ENCODE assay signal across 15 cellular contexts in genomic region chr9:88234114-88234513, GRCh38.
DNase-seq lines count a peak whose midpoint lies in the region; TF ChIP-seq lines count a peak whose summit lies in the region.
"Had no signal": no experiment of that assay in that cellular context is flagged by ENCODE, and none has a peak within 500 bp of the region (broad histone marks: within the 10 kb centered on the region; RNA-seq: fewer than 3 reads in every experiment).

No MANE protein-coding gene starts in this region.

- H3K9me3 Mint-ChIP-seq in MCF 10A (ENCODE audit: unreplicated experiment) (peaks cover 13% of the 10 kb centered on the region), neural progenitor cell (peaks cover 11% of the 10 kb centered on the region)

- H3K79me2 ChIP-seq in neural progenitor cell (ENCODE audit: low read depth), result no peaks in the 10 kb centered on the region

- DNase-seq in MCF 10A (ENCODE audit: unreplicated experiment) (no peak), breast epithelium (ENCODE audit: low spot score in 2 of 2) (no peak), fibroblast of villous mesenchyme (ENCODE audit: low read depth) (peak; percentile 42), neural progenitor cell (ENCODE audit: low spot score) (no peak), occipital lobe (lab: John Stamatoyannopoulos, UW) (no peak)
- no peak for DNase-seq in NK-92 treated with Interleukin-12 subunit alpha and Interleukin-12 subunit beta, amount 100 ng/mL, for 24 hours (lab: John Stamatoyannopoulos, UW)
- DNase-seq in activated CD4-positive, alpha-beta T cell treated with anti-CD3 and anti-CD28 coated beads, Interleukin-2, amount 50 U/mL, for 4 hours, result no peak
- DNase-seq: 8988T; CD4-positive, alpha-beta memory T cell; DMS79; GM23248; H7 had no signal

- TF ChIP-seq CTCF in MCF 10A (IDR thresholded peaks at IDR 0.05; ENCODE audit: unreplicated experiment) (no peak), breast epithelium (IDR thresholded peaks at IDR 0.05) (no peak), fibroblast of villous mesenchyme (IDR thresholded peaks at IDR 0.05; ENCODE audit: insufficient read depth, low read depth, low read length) (no peak), neural progenitor cell (IDR thresholded peaks at IDR 0.05) (no peak)

- no peaks in the 10 kb centered on the region for H4K20me1 ChIP-seq in neural progenitor cell (ENCODE audit: low read depth)

- H3K36me3 Mint-ChIP-seq in MCF 10A (ENCODE audit: insufficient read depth, unreplicated experiment), result peaks cover 6% of the 10 kb centered on the region
- H3K36me3 Mint-ChIP-seq in neural progenitor cell, result no peaks in the 10 kb centered on the region

- H3K4me3 Mint-ChIP-seq in MCF 10A (ENCODE audit: unreplicated experiment) (no peak overlapping the region), neural progenitor cell (no peak overlapping the region)
- H3K4me3 Mint-ChIP-seq: CD4-positive, alpha-beta memory T cell had no signal

- H3K4me3 ChIP-seq in breast epithelium (no peak overlapping the region), fibroblast of villous mesenchyme (ENCODE audit: low read depth, low read length) (no peak overlapping the region), neural progenitor cell (no peak overlapping the region)
- H3K4me3 ChIP-seq: GM12878, GM23248 had no signal

- H3K27me3 Mint-ChIP-seq in MCF 10A (ENCODE audit: insufficient read depth, unreplicated experiment) (no peaks in the 10 kb centered on the region), neural progenitor cell (ENCODE audit: insufficient read depth, low read depth) (peaks cover 16% of the 10 kb centered on the region)

- no TSS peak for BruUV-seq in MCF 10A (replicated peaks; lab: Mats Ljungman, UMichigan)

- H3K27ac Mint-ChIP-seq in MCF 10A (ENCODE audit: low read depth, unreplicated experiment), result peak overlapping the region; percentile 4
- peak overlapping the region; percentile 32 for H3K27ac Mint-ChIP-seq in neural progenitor cell

- H3K4me2 ChIP-seq in neural progenitor cell, result no peak overlapping the region

- POLR2A ChIA-PET in MCF 10A (lab: Yijun Ruan, JAX), result no interaction called here

- H3K4me1 Mint-ChIP-seq in MCF 10A (ENCODE audit: insufficient read depth, unreplicated experiment), result no peaks in the 10 kb centered on the region
- H3K4me1 Mint-ChIP-seq in neural progenitor cell, result peaks cover 31% of the 10 kb centered on the region

- H3F3A ChIP-seq in neural progenitor cell (ENCODE audit: low read depth), result no peaks in the 10 kb centered on the region

- H3K36me3 ChIP-seq in breast epithelium (no peaks in the 10 kb centered on the region), neural progenitor cell (no peaks in the 10 kb centered on the region)

- no peak for TF ChIP-seq POLR2A in breast epithelium (IDR thresholded peaks at IDR 0.05)

- peaks cover 7 to 13% of the 10 kb centered on the region in 2 donors for H3K9me3 ChIP-seq in breast epithelium
- H3K9me3 ChIP-seq in neural progenitor cell (ENCODE audit: low read depth), result no peaks in the 10 kb centered on the region

- H3K9ac ChIP-seq in neural progenitor cell, result no peak overlapping the region
- H3K9ac ChIP-seq: GM23248 had no signal

- CTCF ChIA-PET in MCF 10A (lab: Yijun Ruan, JAX), result no interaction called here

- H3K27ac ChIP-seq in breast epithelium (no peak overlapping the region), neural progenitor cell (no peak overlapping the region)
- H3K27ac ChIP-seq: C4-2B, GM23248, HL-60 had no signal

- peak overlapping the region; percentile 30 for H2AFZ ChIP-seq in neural progenitor cell (replicated peaks)
- H2AFZ ChIP-seq: GM23248 had no signal

- intact Hi-C loops in MCF 10A (cut with micrococcal nuclease), result no loop called here
- intact Hi-C loops in breast epithelium (cut with DNase I; ENCODE audit: low total_unique reads), result no loop called here

- H3K4me1 ChIP-seq in breast epithelium (peaks cover 0 to 5% of the 10 kb centered on the region in 2 donors), neural progenitor cell (peaks cover 14% of the 10 kb centered on the region)

- no peaks in the 10 kb centered on the region for H3K27me3 ChIP-seq in breast epithelium
- no peaks in the 10 kb centered on the region for H3K27me3 ChIP-seq in neural progenitor cell
